In genomic region chr9:37915911-37916470, GRCh38 we compare ENCODE assay signal across 21 cellular contexts. TPM values are rescaled to one million over a fixed set of nuclear protein-coding genes. Genes with fewer than 3 reads are reported as not detected.
DNase-seq lines count a peak whose midpoint lies in the region; ATAC-seq, FAIRE-seq and TF ChIP-seq lines count a peak whose summit lies in the region.
"Had no signal": no experiment of that assay in that cellular context is flagged by ENCODE, and none has a peak within 500 bp of the region (broad histone marks: within the 10 kb centered on the region; RNA-seq: fewer than 3 reads in every experiment).

No MANE protein-coding gene starts in this region.

- H3K9ac ChIP-seq in HepG2 (ENCODE audit: insufficient read depth, low read depth, low read length): no peak overlapping the region

- TF ChIP-seq RAD21 in HepG2 (CRISPR knock-in tag; IDR thresholded peaks at IDR 0.05): no peak

- no peaks in the 10 kb centered on the region for H3K79me2 ChIP-seq in HepG2 (ENCODE audit: insufficient read depth, low read length)

- no peaks in the 10 kb centered on the region for H3K27me3 ChIP-seq in HepG2 (ENCODE audit: control insufficient read depth in 1 of 2, insufficient read depth in 2 of 2, low read length in 2 of 2)
- H3K27me3 ChIP-seq in right lobe of liver: no peaks in the 10 kb centered on the region
- H3K27me3 ChIP-seq in right cardiac atrium (ENCODE audit: control insufficient read depth, insufficient read depth): no peaks in the 10 kb centered on the region

- H3K9me3 Mint-ChIP-seq in activated CD4-positive, alpha-beta memory T cell treated with anti-CD3 and anti-CD28 coated beads for 36 hours: no peaks in the 10 kb centered on the region
- H3K9me3 Mint-ChIP-seq: activated naive CD8-positive, alpha-beta T cell treated with anti-CD3 and anti-CD28 coated beads for 36 hours; HFFc6; naive B cell had no signal

- H3K4me1 ChIP-seq in HepG2 (ENCODE audit: insufficient read depth, low read length): no peaks in the 10 kb centered on the region
- H3K4me1 ChIP-seq in right lobe of liver: peaks cover 0 to 6% (median 0%) of the 10 kb centered on the region in 4 donors
- no peaks in the 10 kb centered on the region for H3K4me1 ChIP-seq in right cardiac atrium (ENCODE audit: control insufficient read depth, insufficient read depth, low read length)

- no peaks in the 10 kb centered on the region for H3K27me3 Mint-ChIP-seq in activated CD4-positive, alpha-beta memory T cell treated with anti-CD3 and anti-CD28 coated beads for 36 hours
- H3K27me3 Mint-ChIP-seq: activated naive CD8-positive, alpha-beta T cell treated with anti-CD3 and anti-CD28 coated beads for 36 hours had no signal

- peaks cover 4% of the 10 kb centered on the region; the same call in 1 of the 2 replicates for H4K20me1 ChIP-seq in HepG2 (ENCODE audit: insufficient read depth, low read length)

- no TSS peak for BruUV-seq in HepG2 (replicated peaks; lab: Mats Ljungman, UMichigan)

- TF ChIP-seq POLR2A in HepG2 (IDR thresholded peaks at IDR 0.05; ENCODE audit: insufficient read depth in 1 of 2, low read depth in 2 of 2, low read length in 2 of 2) (no peak; a peak in 1 of 4 replicates), right lobe of liver (IDR thresholded peaks at IDR 0.05) (no peak)

- H3K27ac Mint-ChIP-seq in activated CD4-positive, alpha-beta memory T cell treated with anti-CD3 and anti-CD28 coated beads for 36 hours: no peak overlapping the region
- H3K27ac Mint-ChIP-seq: activated naive CD8-positive, alpha-beta T cell treated with anti-CD3 and anti-CD28 coated beads for 36 hours; HFFc6 had no signal

- H3K27ac ChIP-seq in HepG2 (ENCODE audit: extremely low read length, insufficient read depth, low read length) (no peak overlapping the region), right lobe of liver (no peak overlapping the region), right cardiac atrium (ENCODE audit: low read length) (peak overlapping the region; percentile 31)
- H3K27ac ChIP-seq: HL-60 had no signal

- TF ChIP-seq EP300 in HepG2 (IDR thresholded peaks at IDR 0.05; ENCODE audit: low read depth in 2 of 2, low read length in 2 of 2) (no peak), HepG2 (CRISPR knock-in tag; IDR thresholded peaks at IDR 0.05; ENCODE audit: borderline replicate concordance) (no peak)

- no peaks in the 10 kb centered on the region for H3K36me3 Mint-ChIP-seq in activated CD4-positive, alpha-beta memory T cell treated with anti-CD3 and anti-CD28 coated beads for 36 hours
- H3K36me3 Mint-ChIP-seq: activated naive CD8-positive, alpha-beta T cell treated with anti-CD3 and anti-CD28 coated beads for 36 hours; immature natural killer cell; naive B cell had no signal

- TF ChIP-seq CTCF in HepG2 (CRISPR knock-in tag; IDR thresholded peaks at IDR 0.05) (no peak), right lobe of liver (IDR thresholded peaks at IDR 0.05) (no peak)

- no peak for FAIRE-seq in HepG2 (lab: Jason Lieb, UNC)
- FAIRE-seq: colon, GM18507, small intestine had no signal

- H3K4me3 Mint-ChIP-seq in activated CD4-positive, alpha-beta memory T cell treated with anti-CD3 and anti-CD28 coated beads for 36 hours: no peak overlapping the region
- H3K4me3 Mint-ChIP-seq: activated naive CD8-positive, alpha-beta T cell treated with anti-CD3 and anti-CD28 coated beads for 36 hours; HFFc6 had no signal

- H3K36me3 ChIP-seq in HepG2 (replicated peaks in 1 of 2; ENCODE audit: control insufficient read depth in 1 of 2, insufficient read depth in 2 of 2, low read length in 2 of 2) (peaks cover 24 to 37% of the 10 kb centered on the region in 2 experiments; a peak in 4 of 5 replicates), right lobe of liver (peaks cover 0 to 20% (median 9%) of the 10 kb centered on the region in 4 donors)

- H3K4me2 ChIP-seq in HepG2 (ENCODE audit: low read depth, low read length): no peak overlapping the region

- H2AFZ ChIP-seq in HepG2 (ENCODE audit: low read length): no peak overlapping the region

- in situ Hi-C loops in HepG2 (cut with HindIII; ENCODE audit: extremely low pct_ligation_motif_present, low pct_unique_long_range_greater_than_20kb): loop anchor here (25.0 kb wide), 1 partner anchor 429 kb away; the partner anchor contains the start of gene POLR1E

- H3K9me3 ChIP-seq in HepG2 (ENCODE audit: low read length) (no peaks in the 10 kb centered on the region), right lobe of liver (no peaks in the 10 kb centered on the region), right cardiac atrium (ENCODE audit: control insufficient read depth, low read length) (no peaks in the 10 kb centered on the region)

- intact Hi-C loops in HepG2 (cut with micrococcal nuclease; ENCODE audit: unreplicated experiment) (no loop called here), right lobe of liver (cut with DNase I) (loop anchor here (10.0 kb wide), 1 partner anchor 149 kb away; the partner anchor contains the start of gene SHB (in 2 of the 2)), right cardiac atrium (cut with DNase I) (loop anchor here in 3 of 4 donors (5.0 to 10.0 kb wide), 3 partner anchors 151 to 449 kb away; partner anchors contain the start of gene SHB (in 2 of the 3)), sciatic nerve (cut with DNase I) (loop anchor here (10.0 kb wide), 2 partner anchors 149 to 519 kb away; partner anchors contain the start of gene SHB)
- intact Hi-C loops in activated CD4-positive, alpha-beta memory T cell treated with anti-CD3 and anti-CD28 coated beads for 36 hours (cut with micrococcal nuclease): loop anchor here (10.0 kb wide), 1 partner anchor 449 kb away; no protein-coding TSS in a partner anchor

- POLR2A ChIA-PET in HepG2 (lab: Yijun Ruan, JAX): no interaction called here
- POLR2A ChIA-PET in activated CD4-positive, alpha-beta memory T cell treated with anti-CD3 and anti-CD28 coated beads for 36 hours (lab: Charles Lee): no interaction called here

- whole genome bisulfite sequencing in HepG2 (ENCODE audit: low lambda C conversion rate): 100% methylated on average over 2 of the region's 14 CpGs
- WGBS in right lobe of liver (ENCODE audit: insufficient coverage, low coverage, low lambda C conversion rate, missing lambda C conversion rate): 60% methylated on average over 1 of the region's 14 CpGs
- WGBS in right cardiac atrium: 72% methylated on average over 14 of the region's 14 CpGs

- no peaks in the 10 kb centered on the region for H3K4me1 Mint-ChIP-seq in activated CD4-positive, alpha-beta memory T cell treated with anti-CD3 and anti-CD28 coated beads for 36 hours (ENCODE audit: low read depth)
- H3K4me1 Mint-ChIP-seq: activated naive CD8-positive, alpha-beta T cell treated with anti-CD3 and anti-CD28 coated beads for 36 hours had no signal

- ATAC-seq in HepG2 (no peak), right lobe of liver (no peak), right cardiac atrium (no peak), sciatic nerve (no peak), GM18868 (IDR thresholded peaks at IDR 0.05; ENCODE audit: unreplicated experiment) (no peak)

- DNase-seq in HepG2 (ENCODE audit: low spot score) (no peak), right lobe of liver (no peak), right cardiac atrium (no peak), sciatic nerve (ENCODE audit: low spot score) (peak; percentile 48), middle frontal gyrus (ENCODE audit: extremely low spot score, low spot score) (no peak), NCI-H526 treated with DMSO at 0.1 percent for 48 hours (lab: John Stamatoyannopoulos, UW) (no peak)
- DNase-seq in activated CD4-positive, alpha-beta memory T cell treated with anti-CD3 and anti-CD28 coated beads for 36 hours: no peak
- DNase-seq: activated CD4-positive, CD25-positive, alpha-beta regulatory T cell treated with anti-CD3 and anti-CD28 coated beads, Interleukin-2, amount 50 U/mL, for 72 hours; activated naive CD8-positive, alpha-beta T cell treated with anti-CD3 and anti-CD28 coated beads for 36 hours; HFFc6; immature natural killer cell; MM.1S; naive B cell; NCI-H2171 treated with DMSO at 0.1 percent for 48 hours; NCI-H526; small intestine; stimulated activated CD4-positive, alpha-beta T cell treated with anti-CD3 and anti-CD28 coated beads, Interleukin-2, amount 100 ng/mL, for 48 hours had no signal

- CTCF ChIA-PET in HepG2 (lab: Yijun Ruan, JAX; ENCODE audit: low intra/inter-chr PET ratio, low total read pairs): interaction anchor here (2.9 kb wide), 1 partner anchor 172 kb away, joined by 16 read pairs; no protein-coding TSS in a partner anchor
- CTCF ChIA-PET in activated CD4-positive, alpha-beta memory T cell treated with anti-CD3 and anti-CD28 coated beads for 36 hours (lab: Charles Lee): interaction anchor here (0.9 to 6.3 kb wide), 5 partner anchors 12 to 517 kb away, joined by 3 to 107 read pairs (median 32); no protein-coding TSS in a partner anchor

- H3K4me3 ChIP-seq in HepG2 (replicated peaks in 1 of 3; ENCODE audit: insufficient read depth in 1 of 3, low read depth in 2 of 3, low read length in 3 of 3): no peak overlapping the region
- no peak overlapping the region for H3K4me3 ChIP-seq in right lobe of liver
- no peak overlapping the region for H3K4me3 ChIP-seq in right cardiac atrium (ENCODE audit: low read length)

RNA-seq across cellular contexts. Expression of gene SLC25A51, which starts 12.1 kb away (rescaled TPM):
- total RNA-seq in HepG2 (2016; rRNA removed; fragmentation: Illumina TruSeq; extraction: Trizol) (37.7 and 40.7 TPM in 2 replicates), right lobe of liver (10 to 100 TPM in 2 of 6 experiments, 1 to 10 TPM in 4; 5.4 to 10.1 (median 7.9) TPM), right cardiac atrium (10 to 100 TPM; 21.1 to 29.4 (median 25.9) TPM), sciatic nerve (24.2 TPM)
- total RNA-seq in HepG2 (2016; cell fraction: cytosol; rRNA removed; fragmentation: Illumina TruSeq; extraction: Trizol; ENCODE audit: low read depth): 39.8 and 41.5 TPM in 2 replicates
- total RNA-seq in HepG2 (2016; cell fraction: insoluble cytoplasmic fraction; rRNA removed; fragmentation: Illumina TruSeq; extraction: Trizol): 35.8 and 36.3 TPM in 2 replicates
- 69.7 and 71.8 TPM in 2 replicates for total RNA-seq in HepG2 (2016; cell fraction: membrane; rRNA removed; fragmentation: Illumina TruSeq; extraction: Trizol)
- total RNA-seq in HepG2 (2016; cell fraction: nucleus; rRNA removed; fragmentation: Illumina TruSeq; extraction: Trizol): 20.0 and 24.7 TPM in 2 replicates
- polyA plus RNA-seq in HepG2 (2011; rRNA removed) (14.6 and 15.4 TPM in 2 replicates), right cardiac atrium (13.1 TPM)
- polyA plus RNA-seq in HepG2 (2011; cell fraction: cytosol; rRNA removed): 8.9 and 11.5 TPM in 2 replicates
- polyA plus RNA-seq in HepG2 (2011; cell fraction: nucleus; rRNA removed): 11.8 and 14.7 TPM in 2 replicates
- polyA plus RNA-seq in HepG2 (2012): 6.0 and 8.4 TPM in 2 replicates
- 44.8 and 48.9 TPM in 2 replicates for polyA plus RNA-seq in HepG2 (2016; cell fraction: cytosol; fragmentation: Illumina TruSeq; extraction: Trizol; ENCODE audit: low read depth)
- polyA plus RNA-seq in HepG2 (2016; cell fraction: insoluble cytoplasmic fraction; fragmentation: Illumina TruSeq; extraction: Trizol; ENCODE audit: low read depth): 19.9 and 21.9 TPM in 2 replicates
- polyA plus RNA-seq in HepG2 (2016; cell fraction: membrane; fragmentation: Illumina TruSeq; extraction: Trizol; ENCODE audit: low read depth): 48.0 and 51.0 TPM in 2 replicates
- polyA plus RNA-seq in HepG2 (2016; cell fraction: nucleus; fragmentation: Illumina TruSeq; extraction: Trizol; ENCODE audit: insufficient read depth, low read depth): 17.6 and 20.1 TPM in 2 replicates
- polyA minus RNA-seq in HepG2 (2011; rRNA and poly(A)+ RNA removed; ENCODE audit: low replicate concordance): 41.7 and 51.3 TPM in 2 replicates
- polyA minus RNA-seq in HepG2 (2011; cell fraction: cytosol; rRNA and poly(A)+ RNA removed): 17.5 and 18.0 TPM in 2 replicates
- 40.2 and 47.6 TPM in 2 replicates for polyA minus RNA-seq in HepG2 (2011; cell fraction: nucleus; rRNA and poly(A)+ RNA removed)
- 10 to 100 TPM; 24.0 to 25.8 TPM for total RNA-seq in activated CD4-positive, alpha-beta memory T cell treated with anti-CD3 and anti-CD28 coated beads for 36 hours
